Comparison of ENCODE assay signal across 8 cellular contexts in the genomic region with DNA sequence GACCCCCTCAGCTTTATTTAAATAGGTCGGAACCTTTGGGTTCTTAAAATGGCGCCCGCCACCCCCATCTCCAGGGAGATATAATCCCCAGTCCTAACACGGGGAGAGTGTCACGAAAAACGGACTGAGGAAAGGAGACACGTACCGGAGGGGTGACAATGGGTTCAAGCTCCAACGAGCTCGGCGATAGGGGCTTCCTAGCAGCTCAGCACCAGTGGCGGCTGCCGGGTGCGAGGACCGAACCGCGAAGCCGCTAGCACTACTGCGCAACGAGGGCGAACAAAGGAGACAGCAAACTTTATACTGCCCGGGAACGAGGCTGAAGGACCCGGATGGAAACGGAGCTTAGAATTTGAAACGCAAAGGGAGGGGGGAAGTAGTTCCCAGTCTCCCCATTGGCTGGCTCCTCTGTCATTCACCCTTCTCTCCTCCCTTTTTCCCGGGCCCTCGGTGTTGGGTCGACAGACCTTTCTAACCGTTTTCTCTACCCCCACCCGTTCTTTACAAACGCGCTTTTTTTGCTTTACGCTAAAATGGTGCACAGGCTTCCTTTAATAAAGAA. TPM values are rescaled to one million over a fixed set of nuclear protein-coding genes. Genes with fewer than 3 reads are reported as not detected.
DNase-seq lines count a peak whose midpoint lies in the region; ATAC-seq and TF ChIP-seq lines count a peak whose summit lies in the region.

Gene RBMX, minus strand, starts transcription at position 274 of the 562 bp plus-strand sequence. CDS start 1,298 bp downstream, outside the sequence.

- peaks cover 48% of the 10 kb centered on the region for H3K36me3 ChIP-seq in WERI-Rb-1
- H3K36me3 ChIP-seq in mammary epithelial cell (ENCODE audit: insufficient read depth, low read length), result peaks cover 5% of the 10 kb centered on the region

- H3K79me2 ChIP-seq in mammary epithelial cell (ENCODE audit: insufficient read depth, low read length), result peaks cover 40% of the 10 kb centered on the region

- no peaks in the 10 kb centered on the region for H3K4me1 ChIP-seq in mammary epithelial cell (ENCODE audit: insufficient read depth, low read length)

- no peaks in the 10 kb centered on the region for H4K20me1 ChIP-seq in mammary epithelial cell (ENCODE audit: insufficient read depth, low read length)

- H3K27me3 ChIP-seq in WERI-Rb-1 (ENCODE audit: insufficient read depth, low read depth, severe bottlenecking) (peaks cover 9% of the 10 kb centered on the region), mammary epithelial cell (ENCODE audit: insufficient read depth, low read length) (no peaks in the 10 kb centered on the region)

- peak within 1 kb of the TSS; percentile 65 for H3K4me2 ChIP-seq in mammary epithelial cell (ENCODE audit: insufficient read depth, low read depth, low read length)

- H3K4me3 ChIP-seq in WERI-Rb-1 (ENCODE audit: low read depth, low read length), result peak within 1 kb of the TSS; percentile 78
- peak within 1 kb of the TSS; percentile 44 to 76 (median 68) for H3K4me3 ChIP-seq in mammary epithelial cell (replicated peaks in 1 of 3; ENCODE audit: insufficient read depth in 1 of 3, low read depth in 2 of 3, low read length in 3 of 3)

- no TSS peak for BruUV-seq in mammary epithelial cell (replicated peaks; lab: Mats Ljungman, UMichigan)

- WGBS in mammary epithelial cell (ENCODE audit: low coverage, missing lambda C conversion rate), result 57% methylated on average over 22 of the region's 34 CpGs

- peak within 1 kb of the TSS; percentile 99 for H3K27ac ChIP-seq in WERI-Rb-1
- peak within 1 kb of the TSS; percentile 73 for H3K27ac ChIP-seq in mammary epithelial cell (ENCODE audit: insufficient read depth, low read depth, low read length)

- TF ChIP-seq CTCF in WERI-Rb-1 (IDR thresholded peaks at IDR 0.05; ENCODE audit: low read depth, low read length), result no peak
- no peak for TF ChIP-seq CTCF in mammary epithelial cell (conservative IDR thresholded peaks at IDR 0.05 in 1 of 2, IDR thresholded peaks at IDR 0.05 in 1 of 2; ENCODE audit: extremely low read depth in 1 of 2, insufficient read depth in 1 of 2, low read depth in 1 of 2, low read length in 2 of 2)

- peak; percentile 85 for DNase-seq in ACHN
- DNase-seq in NCI-H2227 (lab: John Stamatoyannopoulos, UW; ENCODE audit: unreplicated experiment), result peak; percentile 98
- DNase-seq in WERI-Rb-1, result peak; percentile 90
- peak; percentile 81 for DNase-seq in mammary epithelial cell
- DNase-seq in iPS-NIHi7 (ENCODE audit: extremely low spot score), result peak; percentile 96
- DNase-seq in smooth muscle cell of the brain vasculature (ENCODE audit: low read depth, low spot score), result peak; percentile 71

- H3K9me3 ChIP-seq in WERI-Rb-1 (ENCODE audit: severe bottlenecking) (peaks cover 3% of the 10 kb centered on the region), mammary epithelial cell (replicated peaks; ENCODE audit: insufficient read depth, low read length) (no peaks in the 10 kb centered on the region)

- dilution Hi-C loops in mammary epithelial cell (cut with HindIII; ENCODE audit: low sequenced_read_pairs), result no loop called here

- intact Hi-C loops in mammary epithelial cell (cut with micrococcal nuclease), result loop anchor here (1.0 to 5.0 kb wide), 2 partner anchors 30 to 47 kb away; no protein-coding TSS in a partner anchor

- peak within 1 kb of the TSS; percentile 70 for H2AFZ ChIP-seq in mammary epithelial cell (ENCODE audit: low read depth, low read length)

- CTCF ChIA-PET in mammary epithelial cell (lab: Charles Lee; ENCODE audit: low non-redundant PET), result interaction anchor here (0.8 kb wide), 1 partner anchor 282 kb away, joined by 4 read pairs; no protein-coding TSS in a partner anchor

- in situ Hi-C loops in ACHN (cut with HindIII; ENCODE audit: low pct_ligation_motif_present, low pct_unique_long_range_greater_than_20kb, low sequenced_read_pairs), result no loop called here
- in situ Hi-C loops in mammary epithelial cell (cut with MboI; ENCODE audit: low sequenced_read_pairs in 2 of 2), result no loop called here

- ATAC-seq in GM18873 (IDR thresholded peaks at IDR 0.05; ENCODE audit: low FRiP score, unreplicated experiment) (peak; percentile 92), HG03139 (IDR thresholded peaks at IDR 0.05; ENCODE audit: unreplicated experiment) (peak; percentile 96)

- H3K9ac ChIP-seq in mammary epithelial cell (ENCODE audit: insufficient read depth, low read length), result peak within 1 kb of the TSS; percentile 82

RNA-seq across cellular contexts. Expression of gene RBMX, which starts in this region (rescaled TPM):
- 100 to 1,000 TPM; 123 to 170 TPM for total RNA-seq in mammary epithelial cell
- 138 TPM for polyA plus RNA-seq in mammary epithelial cell
- 160 TPM for polyA minus RNA-seq in mammary epithelial cell

Comparison
In these comparisons a context has a peak if more than half of its experiments do, and no peak if none do; other contexts are left out.
1. Peak in every context shown above with its lines: DNase-seq, ATAC-seq, H3K4me3 ChIP-seq and H3K27ac ChIP-seq.